Comparison of ENCODE assay signal across 24 cellular contexts in genomic region chr9:88312517-88313103, GRCh38.
DNase-seq lines count a peak whose midpoint lies in the region; ATAC-seq, FAIRE-seq and TF ChIP-seq lines count a peak whose summit lies in the region.
"Had no signal": no experiment of that assay in that cellular context is flagged by ENCODE, and none has a peak within 500 bp of the region (broad histone marks: within the 10 kb centered on the region; RNA-seq: fewer than 3 reads in every experiment).

No MANE protein-coding gene starts in this region.

- H3K27me3 Mint-ChIP-seq in CD8-positive, alpha-beta T cell (ENCODE audit: low read depth), result no peaks in the 10 kb centered on the region
- no peaks in the 10 kb centered on the region for H3K27me3 Mint-ChIP-seq in activated T-helper 2 cell treated with anti-CD3 and anti-CD28 coated beads, Interferon-gamma antibody, Interleukin-2, Interleukin-4, amounts not matched to agents 10 μg/mL and 5 μg/mL and 100 μg/mL, durations not matched to agents 14 hours and 24 hours and 36 hours (ENCODE audit: low read depth)

- no peaks in the 10 kb centered on the region for H3K36me3 Mint-ChIP-seq in CD8-positive, alpha-beta T cell
- peaks cover 3% of the 10 kb centered on the region for H3K36me3 Mint-ChIP-seq in activated T-helper 2 cell treated with anti-CD3 and anti-CD28 coated beads, Interferon-gamma antibody, Interleukin-2, Interleukin-4, amounts not matched to agents 10 μg/mL and 5 μg/mL and 100 μg/mL, durations not matched to agents 14 hours and 24 hours and 36 hours (ENCODE audit: low read depth)

- no peak for TF ChIP-seq POLR2A in spleen (IDR thresholded peaks at IDR 0.05)

- no peaks in the 10 kb centered on the region for H3K9me3 Mint-ChIP-seq in CD8-positive, alpha-beta T cell
- H3K9me3 Mint-ChIP-seq in activated T-helper 2 cell treated with anti-CD3 and anti-CD28 coated beads, Interferon-gamma antibody, Interleukin-2, Interleukin-4, amounts not matched to agents 10 μg/mL and 5 μg/mL and 100 μg/mL, durations not matched to agents 14 hours and 24 hours and 36 hours, result no peaks in the 10 kb centered on the region

- H3K4me1 Mint-ChIP-seq in CD8-positive, alpha-beta T cell (ENCODE audit: low read depth), result peaks cover 21% of the 10 kb centered on the region
- H3K4me1 Mint-ChIP-seq in activated T-helper 2 cell treated with anti-CD3 and anti-CD28 coated beads, Interferon-gamma antibody, Interleukin-2, Interleukin-4, amounts not matched to agents 10 μg/mL and 5 μg/mL and 100 μg/mL, durations not matched to agents 14 hours and 24 hours and 36 hours (ENCODE audit: low read depth), result peaks cover 51% of the 10 kb centered on the region

- WGBS in spleen, 5 donors, result 78 to 83% (median 81%) methylated on average over 13 of the region's 13 CpGs
- 84 to 86% (median 86%) methylated on average over 13 of the region's 13 CpGs for WGBS in small intestine, 3 donors

- H3K27me3 ChIP-seq in CD8-positive, alpha-beta T cell (ENCODE audit: insufficient read depth, low read length), result no peaks in the 10 kb centered on the region
- peaks cover 0 to 3% (median 0%) of the 10 kb centered on the region in 7 donors for H3K27me3 ChIP-seq in spleen (replicated peaks in 1 of 7)
- no peaks in the 10 kb centered on the region for H3K27me3 ChIP-seq in small intestine (ENCODE audit: control insufficient read depth in 2 of 2, insufficient read depth in 2 of 2, low read length in 2 of 2)
- H3K27me3 ChIP-seq: heart right ventricle, thyroid gland had no signal

- FAIRE-seq in small intestine (lab: Jason Lieb, UNC), result no peak
- FAIRE-seq: A204.1, endometrium, GM12891 had no signal

- POLR2A ChIA-PET in CD8-positive, alpha-beta T cell (lab: Charles Lee), result no interaction called here

- H3K9me3 ChIP-seq in CD8-positive, alpha-beta T cell (ENCODE audit: low read length), result no peaks in the 10 kb centered on the region
- H3K9me3 ChIP-seq in spleen (no peaks in the 10 kb centered on the region), small intestine (ENCODE audit: control insufficient read depth, low read depth) (no peaks in the 10 kb centered on the region)
- H3K9me3 ChIP-seq: heart right ventricle, lower lobe of right lung, SJCRH30, thyroid gland had no signal

- ATAC-seq in CD8-positive, alpha-beta T cell, result no peak
- ATAC-seq in HG03159 (IDR thresholded peaks at IDR 0.05; ENCODE audit: unreplicated experiment), result no peak
- ATAC-seq: heart right ventricle, lower lobe of right lung, right cardiac atrium had no signal

- no peaks in the 10 kb centered on the region for H3K36me3 ChIP-seq in CD8-positive, alpha-beta T cell (ENCODE audit: insufficient read depth, low read length)
- H3K36me3 ChIP-seq in spleen (no peaks in the 10 kb centered on the region), small intestine (ENCODE audit: control insufficient read depth in 2 of 2, insufficient read depth in 2 of 2, low read length in 2 of 2) (no peaks in the 10 kb centered on the region)
- H3K36me3 ChIP-seq: heart right ventricle, lower lobe of right lung, SJCRH30, thyroid gland had no signal

- CTCF ChIA-PET in CD8-positive, alpha-beta T cell (lab: Charles Lee), result no interaction called here

- no peak for TF ChIP-seq CTCF in CD8-positive, alpha-beta T cell (IDR thresholded peaks at IDR 0.05)
- TF ChIP-seq CTCF in spleen (IDR thresholded peaks at IDR 0.05 in 8 of 11, conservative IDR thresholded peaks at IDR 0.05 in 3 of 11), result no peak

- intact Hi-C loops in CD8-positive, alpha-beta T cell (cut with DNase I, micrococcal nuclease), result no loop called here
- intact Hi-C loops in activated T-helper 2 cell treated with anti-CD3 and anti-CD28 coated beads, Interferon-gamma antibody, Interleukin-2, Interleukin-4, amounts not matched to agents 10 μg/mL and 5 μg/mL and 100 μg/mL, durations not matched to agents 14 hours and 24 hours and 36 hours (cut with micrococcal nuclease), result loop anchor here (1.0 kb wide), 3 partner anchors 8 to 75 kb away; no protein-coding TSS in a partner anchor
- intact Hi-C loops in spleen (cut with DNase I; ENCODE audit: low total_unique reads), result no loop called here

- DNase-seq in activated CD4-positive, alpha-beta T cell treated with anti-CD3 and anti-CD28 coated beads for 48 hours, result peak; percentile 43
- no peak for DNase-seq in activated CD4-positive, alpha-beta T cell treated with anti-CD3 and anti-CD28 coated beads for 4 hours
- DNase-seq in CD8-positive, alpha-beta T cell, result no peak
- no peak for DNase-seq in activated T-helper 2 cell treated with anti-CD3 and anti-CD28 coated beads, Interferon-gamma antibody, Interleukin-2, Interleukin-4, amounts not matched to agents 10 μg/mL and 5 μg/mL and 100 μg/mL, durations not matched to agents 14 hours and 24 hours and 36 hours (ENCODE audit: low spot score)
- DNase-seq in stimulated activated CD4-positive, alpha-beta T cell treated with anti-CD3 and anti-CD28 coated beads, Interleukin-4, amount 100 ng/mL, for 24 hours, result peak; percentile 15
- no peak for DNase-seq in spleen
- DNase-seq in small intestine, result no peak
- DNase-seq: activated effector memory CD4-positive, alpha-beta T cell treated with Interleukin-2 at 50 U/mL for 16 hours; C1 segment of cervical spinal cord; DMS153; heart right ventricle; KG1; lower lobe of right lung; NCI-H1092; NCI-H2107; NCI-H524; OCI-M1; right cardiac atrium; SJCRH30; thyroid gland had no signal

- no peak overlapping the region for H3K4me3 ChIP-seq in CD8-positive, alpha-beta T cell (ENCODE audit: low read depth, low read length)
- no peak overlapping the region for H3K4me3 ChIP-seq in spleen
- no peak overlapping the region for H3K4me3 ChIP-seq in small intestine (ENCODE audit: low read depth in 1 of 2, low read length in 2 of 2)
- H3K4me3 ChIP-seq: heart right ventricle, lower lobe of right lung, SJCRH30, thyroid gland had no signal

- peaks cover 13% of the 10 kb centered on the region for H3K4me1 ChIP-seq in CD8-positive, alpha-beta T cell (ENCODE audit: insufficient read depth, low read length)
- H3K4me1 ChIP-seq in spleen (no peaks in the 10 kb centered on the region), small intestine (ENCODE audit: control insufficient read depth in 2 of 2, insufficient read depth in 1 of 2, low read depth in 1 of 2, low read length in 1 of 2) (no peaks in the 10 kb centered on the region)
- H3K4me1 ChIP-seq: lower lobe of right lung, thyroid gland had no signal

- no peak overlapping the region for H3K4me3 Mint-ChIP-seq in CD8-positive, alpha-beta T cell
- peak overlapping the region; percentile 27 for H3K4me3 Mint-ChIP-seq in activated T-helper 2 cell treated with anti-CD3 and anti-CD28 coated beads, Interferon-gamma antibody, Interleukin-2, Interleukin-4, amounts not matched to agents 10 μg/mL and 5 μg/mL and 100 μg/mL, durations not matched to agents 14 hours and 24 hours and 36 hours (ENCODE audit: low read depth)

- H3K27ac Mint-ChIP-seq in CD8-positive, alpha-beta T cell, result peak overlapping the region; percentile 64
- H3K27ac Mint-ChIP-seq in activated T-helper 2 cell treated with anti-CD3 and anti-CD28 coated beads, Interferon-gamma antibody, Interleukin-2, Interleukin-4, amounts not matched to agents 10 μg/mL and 5 μg/mL and 100 μg/mL, durations not matched to agents 14 hours and 24 hours and 36 hours, result peak overlapping the region; percentile 91

- H3K27ac ChIP-seq in CD8-positive, alpha-beta T cell (ENCODE audit: low read depth, low read length), result no peak overlapping the region
- H3K27ac ChIP-seq in spleen (no peak overlapping the region), small intestine (ENCODE audit: low read depth in 1 of 2, low read length in 1 of 2) (no peak overlapping the region)
- H3K27ac ChIP-seq: heart right ventricle, lower lobe of right lung, SJCRH30, thyroid gland had no signal

Comparison
In these comparisons a context has a peak if more than half of its experiments do, and no peak if none do; other contexts are left out.
1. DNase-seq: peak in activated CD4-positive, alpha-beta T cell treated with anti-CD3 and anti-CD28 coated beads for 48 hours (single experiment) and stimulated activated CD4-positive, alpha-beta T cell treated with anti-CD3 and anti-CD28 coated beads, Interleukin-4, amount 100 ng/mL, for 24 hours (single experiment); none in activated CD4-positive, alpha-beta T cell treated with anti-CD3 and anti-CD28 coated beads for 4 hours (0 of 2), CD8-positive, alpha-beta T cell (0 of 7), activated T-helper 2 cell treated with anti-CD3 and anti-CD28 coated beads, Interferon-gamma antibody, Interleukin-2, Interleukin-4, amounts not matched to agents 10 μg/mL and 5 μg/mL and 100 μg/mL, durations not matched to agents 14 hours and 24 hours and 36 hours (single experiment), spleen (single experiment) and small intestine (single experiment).